In the genomic region with DNA sequence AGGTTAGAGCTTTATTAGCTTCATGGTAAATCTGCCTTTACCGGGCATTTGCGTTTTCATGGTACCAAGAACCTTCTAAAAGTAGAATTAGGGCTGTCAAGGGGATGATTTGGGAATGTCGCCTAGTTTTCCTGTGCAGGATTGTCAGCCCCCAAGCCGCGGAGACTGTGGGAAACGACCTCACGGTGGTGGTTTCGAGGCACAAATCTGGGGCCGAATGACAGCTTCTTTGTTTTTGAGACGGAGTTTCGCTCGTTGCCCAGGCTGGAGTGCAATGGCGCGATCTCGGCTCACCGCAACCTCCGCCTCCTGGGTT, we compare ENCODE assay signal across 9 cellular contexts. TPM values are rescaled to one million over a fixed set of nuclear protein-coding genes. Genes with fewer than 3 reads are reported as not detected.
DNase-seq lines count a peak whose midpoint lies in the region; ATAC-seq, FAIRE-seq and TF ChIP-seq lines count a peak whose summit lies in the region.
"Had no signal": no experiment of that assay in that cellular context is flagged by ENCODE, and none has a peak within 500 bp of the region (broad histone marks: within the 10 kb centered on the region; RNA-seq: fewer than 3 reads in every experiment).

No MANE protein-coding gene starts in this region.

- no peaks in the 10 kb centered on the region for H3K27me3 Mint-ChIP-seq in activated CD4-positive, alpha-beta T cell treated with anti-CD3 and anti-CD28 coated beads, Interleukin-2, amount 10 ng/mL, durations not matched to agents 7 days and 5 days
- H3K27me3 Mint-ChIP-seq in WTC11 (ENCODE audit: low read depth), result no peaks in the 10 kb centered on the region

- H3K36me3 ChIP-seq in kidney (ENCODE audit: control insufficient read depth in 1 of 2, insufficient read depth in 2 of 2, low read length in 2 of 2), result peaks cover 2 to 3% of the 10 kb centered on the region in 2 donors

- FAIRE-seq in kidney (lab: Jason Lieb, UNC), result no peak

- peak overlapping the region; percentile 98 for H3K27ac Mint-ChIP-seq in activated CD4-positive, alpha-beta T cell treated with anti-CD3 and anti-CD28 coated beads, Interleukin-2, amount 10 ng/mL, durations not matched to agents 7 days and 5 days
- H3K27ac Mint-ChIP-seq in WTC11, result no peak overlapping the region

- H3K4me1 Mint-ChIP-seq in activated CD4-positive, alpha-beta T cell treated with anti-CD3 and anti-CD28 coated beads, Interleukin-2, amount 10 ng/mL, durations not matched to agents 7 days and 5 days, result peaks cover 40% of the 10 kb centered on the region
- peaks cover 7% of the 10 kb centered on the region for H3K4me1 Mint-ChIP-seq in WTC11

- no peak overlapping the region for H3K9ac ChIP-seq in kidney (ENCODE audit: low read length in 2 of 2)

- POLR2A ChIA-PET in activated CD4-positive, alpha-beta T cell treated with anti-CD3 and anti-CD28 coated beads, Interleukin-2, amount 10 ng/mL, durations not matched to agents 7 days and 5 days (lab: Charles Lee), result interaction anchor here (0.5 kb wide), 1 partner anchor 53 kb away, joined by 10 read pairs; no protein-coding TSS in a partner anchor
- POLR2A ChIA-PET in WTC11 (lab: Charles Lee), result interaction anchor here (0.7 kb wide), 1 partner anchor 54 kb away, joined by 4 read pairs; the partner anchor contains the start of gene GGCX

- no peaks in the 10 kb centered on the region for H3K9me3 ChIP-seq in kidney (ENCODE audit: control insufficient read depth in 1 of 2, low read length in 2 of 2)

- CTCF ChIA-PET in activated CD4-positive, alpha-beta T cell treated with anti-CD3 and anti-CD28 coated beads, Interleukin-2, amount 10 ng/mL, durations not matched to agents 7 days and 5 days (lab: Charles Lee), result interaction anchor here (1.3 kb wide), 1 partner anchor 13 kb away, joined by 4 read pairs; no protein-coding TSS in a partner anchor
- CTCF ChIA-PET in WTC11 (lab: Charles Lee), result interaction anchor here (1.8 kb wide), 1 partner anchor 22 kb away, joined by 8 read pairs; no protein-coding TSS in a partner anchor

- H3K4me3 ChIP-seq in kidney (ENCODE audit: low read length in 2 of 2), result peak overlapping the region in 1 of 2 donors; percentile 79

- intact Hi-C loops in kidney (cut with DNase I), result no loop called here

- H3K27ac ChIP-seq in kidney (ENCODE audit: low read depth in 2 of 2, low read length in 2 of 2) (no peak overlapping the region), temporal lobe (ENCODE audit: low read depth, low read length) (peak overlapping the region; percentile 56)

- no peaks in the 10 kb centered on the region for H3K9me3 Mint-ChIP-seq in activated CD4-positive, alpha-beta T cell treated with anti-CD3 and anti-CD28 coated beads, Interleukin-2, amount 10 ng/mL, durations not matched to agents 7 days and 5 days
- H3K9me3 Mint-ChIP-seq in WTC11, result no peaks in the 10 kb centered on the region
- H3K9me3 Mint-ChIP-seq: HFFc6 had no signal

- DNase-seq in activated CD4-positive, alpha-beta T cell treated with anti-CD3 and anti-CD28 coated beads, Interleukin-2, amount 10 ng/mL, durations not matched to agents 7 days and 5 days, result no peak
- no peak for DNase-seq in activated CD4-positive, alpha-beta T cell treated with anti-CD3 and anti-CD28 coated beads for 48 hours
- DNase-seq in WTC11 (ENCODE audit: low spot score) (no peak), kidney (peak; percentile 42), NCI-H1694 (lab: John Stamatoyannopoulos, UW) (no peak), HT-29 (ENCODE audit: low spot score) (no peak)

- peaks cover 16% of the 10 kb centered on the region for H3K36me3 Mint-ChIP-seq in activated CD4-positive, alpha-beta T cell treated with anti-CD3 and anti-CD28 coated beads, Interleukin-2, amount 10 ng/mL, durations not matched to agents 7 days and 5 days (ENCODE audit: low read depth)
- peaks cover 9% of the 10 kb centered on the region for H3K36me3 Mint-ChIP-seq in WTC11

- H3K4me1 ChIP-seq in kidney (ENCODE audit: control insufficient read depth in 1 of 2, insufficient read depth in 1 of 2, low read depth in 1 of 2, low read length in 2 of 2), result peaks cover 8 to 10% of the 10 kb centered on the region in 2 donors

- H3K4me3 Mint-ChIP-seq in activated CD4-positive, alpha-beta T cell treated with anti-CD3 and anti-CD28 coated beads, Interleukin-2, amount 10 ng/mL, durations not matched to agents 7 days and 5 days, result peak overlapping the region; percentile 98
- H3K4me3 Mint-ChIP-seq in WTC11, result peak overlapping the region; percentile 90

- no peak for ATAC-seq in WTC11
- no peak for ATAC-seq in HG03025 (IDR thresholded peaks at IDR 0.05; ENCODE audit: low FRiP score, unreplicated experiment)

- TF ChIP-seq CTCF in WTC11 (IDR thresholded peaks at IDR 0.05) (no peak), kidney (IDR thresholded peaks at IDR 0.05; ENCODE audit: borderline replicate concordance, extremely low read depth, insufficient read depth) (no peak)

TF ChIP-seq in WTC11, 78 proteins besides CTCF, POLR2A, EP300 and RAD21 (continues in another document):
- no peak for TF ChIP-seq ELF4 (CRISPR knock-in tag; IDR thresholded peaks at IDR 0.05; ENCODE audit: low read depth)
- TF ChIP-seq, protein P1, sequence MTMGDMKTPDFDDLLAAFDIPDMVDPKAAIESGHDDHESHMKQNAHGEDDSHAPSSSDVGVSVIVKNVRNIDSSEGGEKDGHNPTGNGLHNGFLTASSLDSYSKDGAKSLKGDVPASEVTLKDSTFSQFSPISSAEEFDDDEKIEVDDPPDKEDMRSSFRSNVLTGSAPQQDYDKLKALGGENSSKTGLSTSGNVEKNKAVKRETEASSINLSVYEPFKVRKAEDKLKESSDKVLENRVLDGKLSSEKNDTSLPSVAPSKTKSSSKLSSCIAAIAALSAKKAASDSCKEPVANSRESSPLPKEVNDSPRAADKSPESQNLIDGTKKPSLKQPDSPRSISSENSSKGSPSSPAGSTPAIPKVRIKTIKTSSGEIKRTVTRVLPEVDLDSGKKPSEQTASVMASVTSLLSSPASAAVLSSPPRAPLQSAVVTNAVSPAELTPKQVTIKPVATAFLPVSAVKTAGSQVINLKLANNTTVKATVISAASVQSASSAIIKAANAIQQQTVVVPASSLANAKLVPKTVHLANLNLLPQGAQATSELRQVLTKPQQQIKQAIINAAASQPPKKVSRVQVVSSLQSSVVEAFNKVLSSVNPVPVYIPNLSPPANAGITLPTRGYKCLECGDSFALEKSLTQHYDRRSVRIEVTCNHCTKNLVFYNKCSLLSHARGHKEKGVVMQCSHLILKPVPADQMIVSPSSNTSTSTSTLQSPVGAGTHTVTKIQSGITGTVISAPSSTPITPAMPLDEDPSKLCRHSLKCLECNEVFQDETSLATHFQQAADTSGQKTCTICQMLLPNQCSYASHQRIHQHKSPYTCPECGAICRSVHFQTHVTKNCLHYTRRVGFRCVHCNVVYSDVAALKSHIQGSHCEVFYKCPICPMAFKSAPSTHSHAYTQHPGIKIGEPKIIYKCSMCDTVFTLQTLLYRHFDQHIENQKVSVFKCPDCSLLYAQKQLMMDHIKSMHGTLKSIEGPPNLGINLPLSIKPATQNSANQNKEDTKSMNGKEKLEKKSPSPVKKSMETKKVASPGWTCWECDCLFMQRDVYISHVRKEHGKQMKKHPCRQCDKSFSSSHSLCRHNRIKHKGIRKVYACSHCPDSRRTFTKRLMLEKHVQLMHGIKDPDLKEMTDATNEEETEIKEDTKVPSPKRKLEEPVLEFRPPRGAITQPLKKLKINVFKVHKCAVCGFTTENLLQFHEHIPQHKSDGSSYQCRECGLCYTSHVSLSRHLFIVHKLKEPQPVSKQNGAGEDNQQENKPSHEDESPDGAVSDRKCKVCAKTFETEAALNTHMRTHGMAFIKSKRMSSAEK (CRISPR knock-in tag; IDR thresholded peaks at IDR 0.05; ENCODE audit: borderline replicate concordance), result no peak
- no peak for TF ChIP-seq IRF1 (CRISPR knock-in tag; IDR thresholded peaks at IDR 0.05)
- no peak for TF ChIP-seq ZNF317 (CRISPR knock-in tag; IDR thresholded peaks at IDR 0.05; ENCODE audit: borderline replicate concordance, low read depth)

RNA-seq across cellular contexts. Expression of gene USP39, which starts 0.6 kb away (rescaled TPM):
- total RNA-seq in activated CD4-positive, alpha-beta T cell treated with anti-CD3 and anti-CD28 coated beads, Interleukin-2, amount 10 ng/mL, durations not matched to agents 7 days and 5 days, result 10 to 100 TPM; 71.9 to 77.0 TPM
- total RNA-seq in WTC11 (2021) (72.4 to 81.6 TPM (median 75.4 TPM) in 3 replicates), kidney (36.4 TPM), temporal lobe (30.7 TPM)
- polyA plus RNA-seq in kidney (ENCODE audit: insufficient read depth, low read depth, low replicate concordance), result 35.5 TPM
- 87.5 and 98.8 TPM in 2 replicates for total RNA-seq in HT-29 (2014; rRNA removed; shearing (Covaris generic))

RNA-seq across cellular contexts. Expression of gene C2orf68, which starts 3.5 kb away (rescaled TPM):
- 10 to 100 TPM; 46.1 to 55.3 TPM for total RNA-seq in activated CD4-positive, alpha-beta T cell treated with anti-CD3 and anti-CD28 coated beads, Interleukin-2, amount 10 ng/mL, durations not matched to agents 7 days and 5 days
- total RNA-seq in WTC11 (2021) (63.8 to 69.6 TPM (median 65.0 TPM) in 3 replicates), kidney (34.5 TPM), temporal lobe (16.0 TPM)
- 37.6 TPM for polyA plus RNA-seq in kidney (ENCODE audit: insufficient read depth, low read depth, low replicate concordance)
- 40.0 and 47.9 TPM in 2 replicates for total RNA-seq in HT-29 (2014; rRNA removed; shearing (Covaris generic))

RNA-seq across cellular contexts. Expression of gene TMEM150A, which starts 12.9 kb away (rescaled TPM):
- total RNA-seq in activated CD4-positive, alpha-beta T cell treated with anti-CD3 and anti-CD28 coated beads, Interleukin-2, amount 10 ng/mL, durations not matched to agents 7 days and 5 days, result 1 to 10 TPM; 1.5 to 1.7 TPM
- total RNA-seq in WTC11 (2021), result 20.9 to 23.1 TPM (median 21.6 TPM) in 3 replicates
- total RNA-seq in kidney, result 23.1 TPM
- 61.2 TPM for polyA plus RNA-seq in kidney (ENCODE audit: insufficient read depth, low read depth, low replicate concordance)
- 4.2 TPM for total RNA-seq in temporal lobe
- total RNA-seq in HT-29 (2014; rRNA removed; shearing (Covaris generic)), result 12.1 and 12.3 TPM in 2 replicates

RNA-seq across cellular contexts. Expression of gene RNF181, which starts 19.8 kb away (rescaled TPM):
- 100 to 1,000 TPM in 1 of 2 experiments, 10 to 100 TPM in 1; 89.7 to 106 TPM for total RNA-seq in activated CD4-positive, alpha-beta T cell treated with anti-CD3 and anti-CD28 coated beads, Interleukin-2, amount 10 ng/mL, durations not matched to agents 7 days and 5 days
- total RNA-seq in WTC11 (2021) (95.4 to 108 TPM (median 102 TPM) in 3 replicates), kidney (89.9 TPM), temporal lobe (38.8 TPM)
- polyA plus RNA-seq in kidney (ENCODE audit: insufficient read depth, low read depth, low replicate concordance), result 407 TPM
- total RNA-seq in HT-29 (2014; rRNA removed; shearing (Covaris generic)), result 107 and 109 TPM in 2 replicates

RNA-seq across cellular contexts. Expression of gene VAMP5, which starts 31.1 kb away (rescaled TPM):
- 10 to 100 TPM; 61.5 to 67.4 TPM for total RNA-seq in activated CD4-positive, alpha-beta T cell treated with anti-CD3 and anti-CD28 coated beads, Interleukin-2, amount 10 ng/mL, durations not matched to agents 7 days and 5 days
- total RNA-seq in WTC11 (2021) (6.3 to 7.4 TPM (median 7.0 TPM) in 3 replicates), kidney (46.0 TPM), temporal lobe (3.4 TPM)
- 145 TPM for polyA plus RNA-seq in kidney (ENCODE audit: insufficient read depth, low read depth, low replicate concordance)
- total RNA-seq in HT-29 (2014; rRNA removed; shearing (Covaris generic)), result 2.7 and 10.4 TPM in 2 replicates
